9 cellular contexts compared by ENCODE assay signal in the genomic region with DNA sequence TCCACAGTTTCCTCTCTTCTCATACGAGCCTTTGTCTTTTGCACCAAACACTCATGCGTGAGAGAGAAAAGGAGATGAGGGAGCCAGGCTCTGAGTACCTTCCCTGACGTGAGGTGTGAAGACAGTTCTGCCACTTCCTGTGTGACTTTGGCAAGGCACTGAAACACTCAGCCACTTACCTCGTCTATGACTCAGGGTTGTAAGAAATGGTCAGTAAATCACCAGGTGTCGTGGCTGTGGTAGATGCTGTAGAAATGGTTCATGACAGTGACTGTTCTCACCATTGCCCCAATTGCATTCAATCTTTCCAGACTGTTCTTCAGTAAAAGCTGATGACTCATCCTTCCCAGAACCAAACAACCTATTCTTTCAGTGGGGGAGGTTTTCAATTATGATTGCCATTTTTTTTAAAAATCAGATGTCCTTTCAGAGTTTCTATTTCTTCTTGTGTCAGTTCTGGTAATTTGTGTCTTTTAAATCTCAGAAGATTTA. TPM values are rescaled to one million over a fixed set of nuclear protein-coding genes. Genes with fewer than 3 reads are reported as not detected.
DNase-seq lines count a peak whose midpoint lies in the region; ATAC-seq, FAIRE-seq and TF ChIP-seq lines count a peak whose summit lies in the region.
"Had no signal": no experiment of that assay in that cellular context is flagged by ENCODE, and none has a peak within 500 bp of the region (broad histone marks: within the 10 kb centered on the region; RNA-seq: fewer than 3 reads in every experiment).

No MANE protein-coding gene starts in this region.

- BruUV-seq in endothelial cell of umbilical vein (replicated peaks; lab: Mats Ljungman, UMichigan): no TSS peak

- CTCF ChIA-PET in endothelial cell of umbilical vein (lab: Charles Lee): no interaction called here

- H3K27me3 Mint-ChIP-seq in T-helper 1 cell treated with Interleukin-12 subunit alpha and Interleukin-12 subunit beta and Interleukin-4 antibody, amounts not matched to agents 30 μg/mL and 1 μg/mL, for 36 hours (ENCODE audit: low read depth): no peaks in the 10 kb centered on the region

- H3K36me3 ChIP-seq in endothelial cell of umbilical vein (ENCODE audit: control insufficient read depth in 2 of 2, extremely low read depth in 1 of 2, insufficient read depth in 2 of 2, low read length in 2 of 2) (no peaks in the 10 kb centered on the region), gastrocnemius medialis (no peaks in the 10 kb centered on the region)
- H3K36me3 ChIP-seq: suprapubic skin had no signal

- H3K4me1 ChIP-seq in endothelial cell of umbilical vein (ENCODE audit: control insufficient read depth, extremely low read depth, insufficient read depth, low read length) (no peaks in the 10 kb centered on the region), gastrocnemius medialis (no peaks in the 10 kb centered on the region)
- H3K4me1 ChIP-seq: suprapubic skin had no signal

- H3K27ac ChIP-seq in endothelial cell of umbilical vein (ENCODE audit: insufficient read depth, low read depth, low read length) (no peak overlapping the region), gastrocnemius medialis (no peak overlapping the region)
- H3K27ac ChIP-seq: suprapubic skin had no signal

- no peaks in the 10 kb centered on the region for H4K20me1 ChIP-seq in endothelial cell of umbilical vein (replicated peaks; ENCODE audit: control insufficient read depth, extremely low read depth, insufficient read depth, low read length)

- H3K27me3 ChIP-seq in endothelial cell of umbilical vein (ENCODE audit: control insufficient read depth in 2 of 2, insufficient read depth in 2 of 2, low read length in 2 of 2) (peaks cover 3 to 6% of the 10 kb centered on the region in 2 experiments), gastrocnemius medialis (peaks cover 16 to 42% (median 41%) of the 10 kb centered on the region in 3 donors)

- H3K79me2 ChIP-seq in endothelial cell of umbilical vein (ENCODE audit: control insufficient read depth, insufficient read depth, low read length): no peaks in the 10 kb centered on the region

- no peak overlapping the region for H3K9ac ChIP-seq in endothelial cell of umbilical vein (replicated peaks; ENCODE audit: extremely low read depth, insufficient read depth, low read length)

- H3K9me3 Mint-ChIP-seq in T-helper 1 cell treated with Interleukin-12 subunit alpha and Interleukin-12 subunit beta and Interleukin-4 antibody, amounts not matched to agents 30 μg/mL and 1 μg/mL, for 36 hours: peaks cover 38% of the 10 kb centered on the region

- peak overlapping the region; percentile 67 for H3K27ac Mint-ChIP-seq in T-helper 1 cell treated with Interleukin-12 subunit alpha and Interleukin-12 subunit beta and Interleukin-4 antibody, amounts not matched to agents 30 μg/mL and 1 μg/mL, for 36 hours

- H3K4me2 ChIP-seq in endothelial cell of umbilical vein (ENCODE audit: insufficient read depth, low read length): no peak overlapping the region

- no peaks in the 10 kb centered on the region for H3K9me3 ChIP-seq in endothelial cell of umbilical vein (replicated peaks; ENCODE audit: control insufficient read depth, insufficient read depth, low read length)
- no peaks in the 10 kb centered on the region for H3K9me3 ChIP-seq in gastrocnemius medialis

- dilution Hi-C loops in endothelial cell of umbilical vein (cut with MboI; ENCODE audit: extremely low pct_ligation_motif_present, low sequenced_read_pairs): no loop called here

- no peak overlapping the region for H2AFZ ChIP-seq in endothelial cell of umbilical vein (ENCODE audit: low read depth, low read length)

- intact Hi-C loops in endothelial cell of umbilical vein (cut with micrococcal nuclease) (no loop called here), gastrocnemius medialis (cut with DNase I; ENCODE audit: low total_unique reads) (no loop called here)

- DNase-seq in CD1c-positive myeloid dendritic cell (ENCODE audit: extremely low spot score) (peak; percentile 25), endothelial cell of umbilical vein (ENCODE audit: low read depth, low spot score) (no peak), SKM-1 (lab: John Stamatoyannopoulos, UW; ENCODE audit: unreplicated experiment) (no peak), DMS 273 (lab: John Stamatoyannopoulos, UW; ENCODE audit: unreplicated experiment) (no peak), COLO829 (ENCODE audit: low spot score) (no peak), gastrocnemius medialis (no peak)

- H3K36me3 Mint-ChIP-seq in T-helper 1 cell treated with Interleukin-12 subunit alpha and Interleukin-12 subunit beta and Interleukin-4 antibody, amounts not matched to agents 30 μg/mL and 1 μg/mL, for 36 hours (ENCODE audit: low read depth): peaks cover 20% of the 10 kb centered on the region

- H3K4me3 Mint-ChIP-seq in T-helper 1 cell treated with Interleukin-12 subunit alpha and Interleukin-12 subunit beta and Interleukin-4 antibody, amounts not matched to agents 30 μg/mL and 1 μg/mL, for 36 hours: peak overlapping the region; percentile 49

- TF ChIP-seq CTCF in endothelial cell of umbilical vein (IDR thresholded peaks at IDR 0.05; ENCODE audit: extremely low read depth in 1 of 2, insufficient read depth in 1 of 2, low read depth in 1 of 2, low read length in 2 of 2) (no peak), gastrocnemius medialis (IDR thresholded peaks at IDR 0.05 in 4 of 5, conservative IDR thresholded peaks at IDR 0.05 in 1 of 5) (no peak)

- FAIRE-seq in endothelial cell of umbilical vein (lab: Jason Lieb, UNC): peak; percentile 44

- H3K4me3 ChIP-seq in endothelial cell of umbilical vein (replicated peaks in 1 of 3; ENCODE audit: insufficient read depth in 1 of 3, low read depth in 1 of 3, low read length in 3 of 3): no peak overlapping the region
- H3K4me3 ChIP-seq in gastrocnemius medialis: no peak overlapping the region
- H3K4me3 ChIP-seq: suprapubic skin had no signal

- ATAC-seq in HG02610 (IDR thresholded peaks at IDR 0.05; ENCODE audit: unreplicated experiment) (peak; percentile 77), gastrocnemius medialis (no peak)

- H3K4me1 Mint-ChIP-seq in T-helper 1 cell treated with Interleukin-12 subunit alpha and Interleukin-12 subunit beta and Interleukin-4 antibody, amounts not matched to agents 30 μg/mL and 1 μg/mL, for 36 hours (ENCODE audit: low read depth): peaks cover 31% of the 10 kb centered on the region

- in situ Hi-C loops in gastrocnemius medialis (cut with MboI; ENCODE audit: low sequenced_read_pairs in 4 of 4): no loop called here

- H3K9me1 ChIP-seq in endothelial cell of umbilical vein (replicated peaks; ENCODE audit: control insufficient read depth, extremely low read depth, insufficient read depth, low read length): no peaks in the 10 kb centered on the region

- POLR2A ChIA-PET in endothelial cell of umbilical vein (lab: Charles Lee): no interaction called here

- TF ChIP-seq POLR2A in endothelial cell of umbilical vein (IDR thresholded peaks at IDR 0.05; ENCODE audit: low read depth, low read length) (no peak), gastrocnemius medialis (IDR thresholded peaks at IDR 0.05) (no peak)

TF ChIP-seq in endothelial cell of umbilical vein, 7 proteins besides CTCF, POLR2A, EP300 and RAD21:
- TF ChIP-seq POLR2AphosphoS5 (IDR thresholded peaks at IDR 0.05; ENCODE audit: insufficient read depth, low read depth, low read length): no peak
- TF ChIP-seq JUN (IDR thresholded peaks at IDR 0.05; ENCODE audit: borderline replicate concordance, insufficient read depth, insufficient read length, low read depth): peak; percentile 17
- no peak for TF ChIP-seq MYC (IDR thresholded peaks at IDR 0.05; ENCODE audit: low read depth, low read length)
- TF ChIP-seq GATA2 (IDR thresholded peaks at IDR 0.05; ENCODE audit: insufficient read depth, insufficient read length, low read depth, low read length): no peak
- TF ChIP-seq FOS (IDR thresholded peaks at IDR 0.05; ENCODE audit: borderline replicate concordance, insufficient read depth, low read length): no peak

RNA-seq across cellular contexts. Expression of a gene that starts 49.2 kb away (rescaled TPM):
- total RNA-seq in endothelial cell of umbilical vein: not detected in 2 replicates
- polyA plus RNA-seq in endothelial cell of umbilical vein: not detected in 2 replicates
- not detected in 2 replicates for polyA plus RNA-seq in endothelial cell of umbilical vein (2011; cell fraction: cytosol; rRNA removed)
- not detected in 2 replicates for polyA plus RNA-seq in endothelial cell of umbilical vein (2011; cell fraction: nucleus; rRNA removed)
- not detected in 2 replicates for polyA plus RNA-seq in endothelial cell of umbilical vein (2012)
- polyA minus RNA-seq in endothelial cell of umbilical vein: 0.07 and 0.42 TPM in 2 replicates
- polyA minus RNA-seq in endothelial cell of umbilical vein (2011; cell fraction: cytosol; rRNA and poly(A)+ RNA removed): not detected
- polyA minus RNA-seq in endothelial cell of umbilical vein (2011; cell fraction: nucleus; rRNA and poly(A)+ RNA removed): not detected in 2 replicates
- total RNA-seq in gastrocnemius medialis: 1 to 10 TPM in 3 of 4 donors, under 1 TPM in 1; 0.95 to 7.3 (median 3.3) TPM
